Comparison of ENCODE assay signal across 19 cellular contexts in genomic region chr11:60658409-60658808, GRCh38. TPM values are rescaled to one million over a fixed set of nuclear protein-coding genes. Genes with fewer than 3 reads are reported as not detected.
DNase-seq lines count a peak whose midpoint lies in the region; ATAC-seq, FAIRE-seq and TF ChIP-seq lines count a peak whose summit lies in the region.
"Had no signal": no experiment of that assay in that cellular context is flagged by ENCODE, and none has a peak within 500 bp of the region (broad histone marks: within the 10 kb centered on the region; RNA-seq: fewer than 3 reads in every experiment).

No MANE protein-coding gene starts in this region.

- H3K18ac ChIP-seq in mesenchymal stem cell (ENCODE audit: low read depth in 1 of 2, low read length in 2 of 2): no peak overlapping the region

- no peak overlapping the region for H4K91ac ChIP-seq in mesenchymal stem cell (ENCODE audit: low read length)

- ATAC-seq in A549: peak; percentile 43 to 54; a peak in 3 of 6 replicates
- no peak for ATAC-seq in foreskin keratinocyte
- ATAC-seq: activated T-helper 17 cell treated with anti-CD3 and anti-CD28 coated beads, Interleukin-2, amount 50 U/mL, for 72 hours had no signal

- no peak overlapping the region for H2BK12ac ChIP-seq in mesenchymal stem cell (ENCODE audit: low read length in 2 of 2)

- intact Hi-C loops in uterus (cut with DNase I; ENCODE audit: low total_unique reads): no loop called here

- H2AK5ac ChIP-seq in mesenchymal stem cell (ENCODE audit: low read length, severe bottlenecking): no peak overlapping the region

- TF ChIP-seq EP300 in A549 (IDR thresholded peaks at IDR 0.05): no peak

- H4K8ac ChIP-seq in mesenchymal stem cell (ENCODE audit: low read length): no peak overlapping the region

- CTCF ChIA-PET in A549 (lab: Yijun Ruan, JAX): interaction anchor here (0.6 kb wide), 1 partner anchor 10 kb away, joined by 4 read pairs; no protein-coding TSS in a partner anchor

- H2BK15ac ChIP-seq in mesenchymal stem cell (ENCODE audit: low read depth, poor library complexity, severe bottlenecking): no peak overlapping the region

- DNase-seq in A549 (ENCODE audit: low read depth in 1 of 2, low spot score in 1 of 2): peak in 1 of 2 experiments; percentile 9
- DNase-seq in NCI-H1417 treated with DMSO at 0.1 percent for 48 hours (lab: John Stamatoyannopoulos, UW): peak; percentile 90
- DNase-seq in NCI-H774 (lab: John Stamatoyannopoulos, UW): peak; percentile 91
- no peak for DNase-seq in mesenchymal stem cell
- no peak for DNase-seq in uterus
- DNase-seq in cerebellar cortex (ENCODE audit: low spot score): no peak
- no peak for DNase-seq in foreskin keratinocyte
- DNase-seq: ACHN; activated CD8-positive, alpha-beta memory T cell treated with anti-CD3 and anti-CD28 coated beads for 24 hours; CD4-positive, alpha-beta memory T cell; MG63; NCI-H524 treated with DMSO at 0.1 percent for 48 hours; stimulated activated CD4-positive, alpha-beta T cell treated with anti-CD3 and anti-CD28 coated beads, Interleukin-1b, Interleukin-23, amount 100 ng/mL, for 48 hours; thyroid gland had no signal

- no peak for TF ChIP-seq RAD21 in A549 (conservative IDR thresholded peaks at IDR 0.05 in 1 of 2, IDR thresholded peaks at IDR 0.05 in 1 of 2)
- TF ChIP-seq RAD21 in liver (IDR thresholded peaks at IDR 0.05): peak in 1 of 2 donors; percentile 30

- no peak overlapping the region for H2BK5ac ChIP-seq in mesenchymal stem cell (ENCODE audit: low read depth, low read length, poor library complexity, severe bottlenecking)

- TF ChIP-seq CTCF in A549 (IDR thresholded peaks at IDR 0.05) (no peak), liver (IDR thresholded peaks at IDR 0.05; ENCODE audit: low read depth, low read length, missing input control) (no peak), uterus (IDR thresholded peaks at IDR 0.05) (no peak), foreskin keratinocyte (conservative IDR thresholded peaks at IDR 0.05) (no peak)

- H3K9ac ChIP-seq in liver (ENCODE audit: low read depth in 1 of 2, low read length in 2 of 2) (no peak overlapping the region), mesenchymal stem cell (ENCODE audit: low read length) (no peak overlapping the region)

- H3K4me3 ChIP-seq in A549: no peak overlapping the region
- H3K4me3 ChIP-seq in liver (ENCODE audit: low read depth in 1 of 3, low read length in 3 of 3): no peak overlapping the region
- H3K4me3 ChIP-seq in mesenchymal stem cell (ENCODE audit: insufficient read depth in 1 of 2, low read depth in 1 of 2, low read length in 2 of 2): no peak overlapping the region
- H3K4me3 ChIP-seq in uterus: no peak overlapping the region
- H3K4me3 ChIP-seq: GM12878, MG63, thyroid gland had no signal

- H3K4ac ChIP-seq in mesenchymal stem cell (ENCODE audit: low read depth in 1 of 2, low read length in 2 of 2): no peak overlapping the region

- H3K4me1 ChIP-seq in A549 (no peaks in the 10 kb centered on the region), liver (ENCODE audit: control insufficient read depth in 4 of 4, insufficient read depth in 4 of 4, low read length in 3 of 4) (peaks cover 0 to 14% (median 11%) of the 10 kb centered on the region in 4 donors), mesenchymal stem cell (ENCODE audit: control insufficient read depth, insufficient read depth, low read depth, low read length) (no peaks in the 10 kb centered on the region), uterus (no peaks in the 10 kb centered on the region), foreskin keratinocyte (no peaks in the 10 kb centered on the region)
- H3K4me1 ChIP-seq: thyroid gland had no signal

- no peaks in the 10 kb centered on the region for H3K79me1 ChIP-seq in mesenchymal stem cell (replicated peaks; ENCODE audit: low read length, poor library complexity, severe bottlenecking)

- H3K27ac ChIP-seq in A549 (no peak overlapping the region), liver (ENCODE audit: low read depth in 1 of 2, low read length in 2 of 2) (peak overlapping the region; percentile 6 to 44), mesenchymal stem cell (ENCODE audit: low read length, poor library complexity, severe bottlenecking) (no peak overlapping the region), uterus (no peak overlapping the region), foreskin keratinocyte (no peak overlapping the region)
- H3K27ac ChIP-seq: thyroid gland had no signal

- H2AFZ ChIP-seq in mesenchymal stem cell (ENCODE audit: low read depth, low read length): no peak overlapping the region

- POLR2A ChIA-PET in A549 (lab: Yijun Ruan, JAX): no interaction called here

- no peaks in the 10 kb centered on the region for H3K27me3 ChIP-seq in liver (ENCODE audit: control insufficient read depth in 4 of 4, insufficient read depth in 4 of 4, low read length in 3 of 4)
- no peaks in the 10 kb centered on the region for H3K27me3 ChIP-seq in mesenchymal stem cell (ENCODE audit: control insufficient read depth in 1 of 2, insufficient read depth in 1 of 2, low read length in 2 of 2)
- no peaks in the 10 kb centered on the region for H3K27me3 ChIP-seq in uterus
- H3K27me3 ChIP-seq in foreskin keratinocyte: no peaks in the 10 kb centered on the region
- H3K27me3 ChIP-seq: MG63, thyroid gland had no signal

- no peak overlapping the region for H3K4me2 ChIP-seq in A549
- no peak overlapping the region for H3K4me2 ChIP-seq in mesenchymal stem cell (ENCODE audit: low read length, poor library complexity, severe bottlenecking)

- no peak for FAIRE-seq in A549 (lab: Jason Lieb, UNC)
- FAIRE-seq: frontal cortex, RCC 7860 had no signal

- H3K9me3 ChIP-seq in A549 (no peaks in the 10 kb centered on the region), liver (ENCODE audit: control insufficient read depth in 4 of 4, low read length in 3 of 4) (no peaks in the 10 kb centered on the region), mesenchymal stem cell (ENCODE audit: control insufficient read depth, low read length) (no peaks in the 10 kb centered on the region), uterus (no peaks in the 10 kb centered on the region)
- H3K9me3 ChIP-seq: MG63, thyroid gland had no signal

- H3K23ac ChIP-seq in mesenchymal stem cell (ENCODE audit: low read length in 2 of 2): no peak overlapping the region

- no peak for TF ChIP-seq POLR2A in A549 (IDR thresholded peaks at IDR 0.05; ENCODE audit: low read length)
- no peak for TF ChIP-seq POLR2A in uterus (IDR thresholded peaks at IDR 0.05)

- H3K14ac ChIP-seq in mesenchymal stem cell (ENCODE audit: low read length in 2 of 2): no peak overlapping the region

- 34% methylated on average over 1 of the region's 1 CpG for WGBS in A549 (ENCODE audit: missing lambda C conversion rate)
- 39% methylated on average over 1 of the region's 1 CpG for WGBS in liver
- WGBS in mesenchymal stem cell: 100% methylated on average over 1 of the region's 1 CpG

- no peak overlapping the region for H2BK120ac ChIP-seq in mesenchymal stem cell (ENCODE audit: low read depth, low read length)

- H3K36me3 ChIP-seq in liver (ENCODE audit: control insufficient read depth in 4 of 4, insufficient read depth in 3 of 4, low read depth in 1 of 4, low read length in 3 of 4) (no peaks in the 10 kb centered on the region), mesenchymal stem cell (ENCODE audit: control insufficient read depth in 1 of 2, insufficient read depth in 2 of 2, low read depth in 1 of 2, low read length in 2 of 2) (no peaks in the 10 kb centered on the region), uterus (no peaks in the 10 kb centered on the region)
- H3K36me3 ChIP-seq: MG63, thyroid gland had no signal

TF ChIP-seq in A549, 52 proteins besides CTCF, POLR2A, EP300 and RAD21 (continues in another document):
- TF ChIP-seq, protein P1, sequence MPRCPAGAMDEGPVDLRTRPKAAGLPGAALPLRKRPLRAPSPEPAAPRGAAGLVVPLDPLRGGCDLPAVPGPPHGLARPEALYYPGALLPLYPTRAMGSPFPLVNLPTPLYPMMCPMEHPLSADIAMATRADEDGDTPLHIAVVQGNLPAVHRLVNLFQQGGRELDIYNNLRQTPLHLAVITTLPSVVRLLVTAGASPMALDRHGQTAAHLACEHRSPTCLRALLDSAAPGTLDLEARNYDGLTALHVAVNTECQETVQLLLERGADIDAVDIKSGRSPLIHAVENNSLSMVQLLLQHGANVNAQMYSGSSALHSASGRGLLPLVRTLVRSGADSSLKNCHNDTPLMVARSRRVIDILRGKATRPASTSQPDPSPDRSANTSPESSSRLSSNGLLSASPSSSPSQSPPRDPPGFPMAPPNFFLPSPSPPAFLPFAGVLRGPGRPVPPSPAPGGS (IDR thresholded peaks at IDR 0.05): no peak
- TF ChIP-seq ZC3H11A (IDR thresholded peaks at IDR 0.05) (no peak), MAX (IDR thresholded peaks at IDR 0.05) (no peak)

TF ChIP-seq in liver, 16 proteins besides CTCF, POLR2A, EP300 and RAD21 (continues in another document):
- TF ChIP-seq JUND (IDR thresholded peaks at IDR 0.05): peak; percentile 38 to 44

RNA-seq across cellular contexts. Expression of gene MS4A8, which starts 41.0 kb away (rescaled TPM):
- 0.11 TPM in 1 of 2 replicates, not detected in the other for polyA plus RNA-seq in A549 (2011; rRNA removed)
- polyA plus RNA-seq in A549 (2012; cell fraction: cytosol; rRNA removed): not detected in 2 replicates
- not detected in 2 replicates for polyA plus RNA-seq in A549 (2012; cell fraction: nucleus; rRNA removed)
- not detected in 3 replicates for polyA plus RNA-seq in A549 (2017; fragmentation: RNase III; extraction: RNeasy Plus Mini Kit Qiagen cat#74134 plus additional on column Dnase treatment)
- polyA minus RNA-seq in A549 (2011; rRNA and poly(A)+ RNA removed): not detected in 2 replicates
- not detected for total RNA-seq in liver
- polyA plus RNA-seq in liver: under 1 TPM in 1 of 2 donors, not detected in 1; 0.08 TPM
- not detected for polyA plus RNA-seq in mesenchymal stem cell (2013, experiment 1 of 2)
- not detected for polyA plus RNA-seq in mesenchymal stem cell (2013, experiment 2 of 2)
- total RNA-seq in uterus: 1 to 10 TPM in 2 of 4 donors, under 1 TPM in 1, not detected in 1; 0.98 to 9.5 (median 2.1) TPM
- not detected in 2 replicates for total RNA-seq in foreskin keratinocyte
- not detected in 2 replicates for polyA plus RNA-seq in foreskin keratinocyte
- total RNA-seq: activated T-helper 17 cell treated with anti-CD3 and anti-CD28 coated beads, Interleukin-2, amount 50 U/mL, for 72 hours; CD4-positive, alpha-beta memory T cell; GM12878; thyroid gland had no signal
- polyA plus RNA-seq: CD4-positive, alpha-beta memory T cell had no signal

Comparison
In these comparisons a context has a peak if more than half of its experiments do, and no peak if none do; other contexts are left out.
1. DNase-seq: peak in NCI-H1417 treated with DMSO at 0.1 percent for 48 hours (single experiment) and NCI-H774 (single experiment); none in mesenchymal stem cell (single experiment), uterus (0 of 2), cerebellar cortex (single experiment) and foreskin keratinocyte (0 of 2).
2. H3K27ac ChIP-seq: peak in liver (2 of 2); none in A549 (0 of 2), mesenchymal stem cell (single experiment), uterus (0 of 2) and foreskin keratinocyte (single experiment).